Comparison of ENCODE assay signal across 2 cellular contexts in the genomic region with DNA sequence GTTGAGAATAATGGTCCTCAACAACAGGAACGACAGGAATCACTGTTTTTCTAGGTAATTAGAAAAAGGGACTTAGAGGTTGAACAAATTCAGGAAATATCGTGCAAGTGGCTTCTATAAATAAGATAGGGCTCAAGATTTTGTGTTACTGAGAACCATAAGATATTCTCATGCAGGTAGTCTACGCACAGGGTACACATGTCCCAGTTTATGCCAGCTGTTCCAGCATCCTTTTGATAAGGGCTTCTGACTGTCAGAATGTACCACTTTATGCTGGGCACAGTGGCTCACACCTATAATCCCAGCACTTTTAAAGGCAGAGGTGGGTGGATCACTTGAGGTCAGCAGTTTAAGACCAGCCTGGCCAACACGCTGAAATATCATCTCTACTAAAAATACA.
TF ChIP-seq lines count a peak whose summit lies in the region.

No MANE protein-coding gene starts in this region.

TF ChIP-seq in HepG2, 621 proteins besides CTCF, POLR2A, EP300 and RAD21:
- TF ChIP-seq ETV5 (CRISPR knock-in tag; IDR thresholded peaks at IDR 0.05; ENCODE audit: borderline replicate concordance) (no peak), HNF4G (IDR thresholded peaks at IDR 0.05; ENCODE audit: borderline replicate concordance, low read depth, low read length) (no peak), HNF4G (CRISPR knock-in tag; IDR thresholded peaks at IDR 0.05; ENCODE audit: borderline replicate concordance, low read depth) (no peak)
TF ChIP-seq in HepG2: peak in this region for 0.

TF ChIP-seq in GM12878, 131 proteins besides CTCF, POLR2A, EP300 and RAD21:
- TF ChIP-seq JUNB (IDR thresholded peaks at IDR 0.05) = no peak
- TF ChIP-seq, protein P1, sequence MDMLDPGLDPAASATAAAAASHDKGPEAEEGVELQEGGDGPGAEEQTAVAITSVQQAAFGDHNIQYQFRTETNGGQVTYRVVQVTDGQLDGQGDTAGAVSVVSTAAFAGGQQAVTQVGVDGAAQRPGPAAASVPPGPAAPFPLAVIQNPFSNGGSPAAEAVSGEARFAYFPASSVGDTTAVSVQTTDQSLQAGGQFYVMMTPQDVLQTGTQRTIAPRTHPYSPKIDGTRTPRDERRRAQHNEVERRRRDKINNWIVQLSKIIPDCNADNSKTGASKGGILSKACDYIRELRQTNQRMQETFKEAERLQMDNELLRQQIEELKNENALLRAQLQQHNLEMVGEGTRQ (IDR thresholded peaks at IDR 0.05; ENCODE audit: borderline replicate concordance, low read depth, low read length) = no peak
- TF ChIP-seq ZSCAN29 (IDR thresholded peaks at IDR 0.05) = no peak
- no peak for TF ChIP-seq BRCA1 (IDR thresholded peaks at IDR 0.05; ENCODE audit: low read depth, low read length)
- no peak for TF ChIP-seq FOXM1 (IDR thresholded peaks at IDR 0.05; ENCODE audit: low read depth, low read length)
- no peak for TF ChIP-seq EED (IDR thresholded peaks at IDR 0.05; ENCODE audit: low read depth)
- TF ChIP-seq NR2C2 (IDR thresholded peaks at IDR 0.05; ENCODE audit: borderline replicate concordance, control insufficient read depth, insufficient read length, low read depth) = no peak
- TF ChIP-seq ZBED1 (IDR thresholded peaks at IDR 0.05; ENCODE audit: borderline replicate concordance) = no peak
- no peak for TF ChIP-seq PML (IDR thresholded peaks at IDR 0.05; ENCODE audit: low read length)
- no peak for TF ChIP-seq ETV6 (conservative IDR thresholded peaks at IDR 0.05 in 1 of 2, IDR thresholded peaks at IDR 0.05 in 1 of 2; ENCODE audit: borderline replicate concordance in 1 of 2, low read depth in 1 of 2)
- no peak for TF ChIP-seq SREBF2 (IDR thresholded peaks at IDR 0.05; ENCODE audit: low read length)
- TF ChIP-seq HDAC2 (IDR thresholded peaks at IDR 0.05) = no peak
- no peak for TF ChIP-seq SRF (IDR thresholded peaks at IDR 0.05; ENCODE audit: low read depth in 2 of 2, low read length in 2 of 2)
- TF ChIP-seq SUZ12 (IDR thresholded peaks at IDR 0.05; ENCODE audit: unreplicated experiment) = no peak
- TF ChIP-seq, protein P2, sequence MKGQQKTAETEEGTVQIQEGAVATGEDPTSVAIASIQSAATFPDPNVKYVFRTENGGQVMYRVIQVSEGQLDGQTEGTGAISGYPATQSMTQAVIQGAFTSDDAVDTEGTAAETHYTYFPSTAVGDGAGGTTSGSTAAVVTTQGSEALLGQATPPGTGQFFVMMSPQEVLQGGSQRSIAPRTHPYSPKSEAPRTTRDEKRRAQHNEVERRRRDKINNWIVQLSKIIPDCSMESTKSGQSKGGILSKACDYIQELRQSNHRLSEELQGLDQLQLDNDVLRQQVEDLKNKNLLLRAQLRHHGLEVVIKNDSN (IDR thresholded peaks at IDR 0.05; ENCODE audit: borderline replicate concordance, extremely low read length, insufficient read depth, low read depth, low read length) = no peak
- no peak for TF ChIP-seq PAX5 (IDR thresholded peaks at IDR 0.05; ENCODE audit: borderline replicate concordance, low read depth, low read length)
- TF ChIP-seq, protein P3, sequence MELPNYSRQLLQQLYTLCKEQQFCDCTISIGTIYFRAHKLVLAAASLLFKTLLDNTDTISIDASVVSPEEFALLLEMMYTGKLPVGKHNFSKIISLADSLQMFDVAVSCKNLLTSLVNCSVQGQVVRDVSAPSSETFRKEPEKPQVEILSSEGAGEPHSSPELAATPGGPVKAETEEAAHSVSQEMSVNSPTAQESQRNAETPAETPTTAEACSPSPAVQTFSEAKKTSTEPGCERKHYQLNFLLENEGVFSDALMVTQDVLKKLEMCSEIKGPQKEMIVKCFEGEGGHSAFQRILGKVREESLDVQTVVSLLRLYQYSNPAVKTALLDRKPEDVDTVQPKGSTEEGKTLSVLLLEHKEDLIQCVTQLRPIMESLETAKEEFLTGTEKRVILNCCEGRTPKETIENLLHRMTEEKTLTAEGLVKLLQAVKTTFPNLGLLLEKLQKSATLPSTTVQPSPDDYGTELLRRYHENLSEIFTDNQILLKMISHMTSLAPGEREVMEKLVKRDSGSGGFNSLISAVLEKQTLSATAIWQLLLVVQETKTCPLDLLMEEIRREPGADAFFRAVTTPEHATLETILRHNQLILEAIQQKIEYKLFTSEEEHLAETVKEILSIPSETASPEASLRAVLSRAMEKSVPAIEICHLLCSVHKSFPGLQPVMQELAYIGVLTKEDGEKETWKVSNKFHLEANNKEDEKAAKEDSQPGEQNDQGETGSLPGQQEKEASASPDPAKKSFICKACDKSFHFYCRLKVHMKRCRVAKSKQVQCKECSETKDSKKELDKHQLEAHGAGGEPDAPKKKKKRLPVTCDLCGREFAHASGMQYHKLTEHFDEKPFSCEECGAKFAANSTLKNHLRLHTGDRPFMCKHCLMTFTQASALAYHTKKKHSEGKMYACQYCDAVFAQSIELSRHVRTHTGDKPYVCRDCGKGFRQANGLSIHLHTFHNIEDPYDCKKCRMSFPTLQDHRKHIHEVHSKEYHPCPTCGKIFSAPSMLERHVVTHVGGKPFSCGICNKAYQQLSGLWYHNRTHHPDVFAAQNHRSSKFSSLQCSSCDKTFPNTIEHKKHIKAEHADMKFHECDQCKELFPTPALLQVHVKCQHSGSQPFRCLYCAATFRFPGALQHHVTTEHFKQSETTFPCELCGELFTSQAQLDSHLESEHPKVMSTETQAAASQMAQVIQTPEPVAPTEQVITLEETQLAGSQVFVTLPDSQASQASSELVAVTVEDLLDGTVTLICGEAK (IDR thresholded peaks at IDR 0.05; ENCODE audit: borderline replicate concordance) = no peak
- no peak for TF ChIP-seq TARDBP (IDR thresholded peaks at IDR 0.05; ENCODE audit: borderline replicate concordance)
- no peak for TF ChIP-seq BHLHE40 (IDR thresholded peaks at IDR 0.05; ENCODE audit: borderline replicate concordance in 1 of 2, low read depth in 2 of 2, low read length in 1 of 2)
